Comparison of ENCODE assay signal across 8 cellular contexts in the genomic region with DNA sequence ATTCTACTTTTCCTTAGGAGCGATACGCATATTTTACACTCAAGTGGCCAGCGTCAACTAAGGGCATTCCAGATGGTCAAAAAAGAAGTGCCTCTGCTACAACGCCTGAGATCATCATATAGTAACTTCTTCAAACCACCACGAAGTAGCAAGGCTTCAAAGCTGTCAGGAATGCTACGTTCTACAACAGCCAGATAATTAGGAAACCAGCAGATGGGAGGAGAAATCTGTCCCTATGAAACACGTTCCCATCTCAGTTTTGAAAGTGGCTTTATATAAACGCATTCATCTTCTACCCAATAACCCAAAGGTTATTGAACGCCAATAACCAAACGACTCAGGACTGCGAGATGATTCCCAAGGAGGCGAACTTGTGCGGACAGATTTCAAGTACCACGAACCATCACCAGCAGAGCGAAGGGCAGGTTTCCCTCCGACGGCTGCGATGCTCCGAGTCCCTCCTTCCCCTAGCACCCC. TPM values are rescaled to one million over a fixed set of nuclear protein-coding genes. Genes with fewer than 3 reads are reported as not detected.
DNase-seq lines count a peak whose midpoint lies in the region; ATAC-seq and TF ChIP-seq lines count a peak whose summit lies in the region.

No MANE protein-coding gene starts in this region.

- H3K27ac ChIP-seq in brain microvascular endothelial cell (peak overlapping the region; percentile 88), right lobe of liver (peak overlapping the region in 1 of 3 donors; percentile 72), thyroid gland (peak overlapping the region; percentile 86 to 92 (median 90))

- DNase-seq in activated CD4-positive, alpha-beta T cell treated with anti-CD3 and anti-CD28 coated beads, Interleukin-2, amount 10 ng/mL, durations not matched to agents 24 days and 14 days: no peak
- no peak for DNase-seq in activated CD4-positive, alpha-beta T cell treated with anti-CD3 and anti-CD28 coated beads for 48 hours
- DNase-seq in M059J (ENCODE audit: low read depth): peak; percentile 46
- peak; percentile 23 for DNase-seq in brain microvascular endothelial cell
- no peak for DNase-seq in right lobe of liver
- no peak for DNase-seq in thyroid gland

- intact Hi-C loops in activated CD4-positive, alpha-beta T cell treated with anti-CD3 and anti-CD28 coated beads, Interleukin-2, amount 10 ng/mL, durations not matched to agents 24 days and 14 days (cut with micrococcal nuclease): no loop called here
- intact Hi-C loops in right lobe of liver (cut with DNase I): no loop called here
- intact Hi-C loops in thyroid gland (cut with DNase I): no loop called here

- H3K4me3 ChIP-seq in brain microvascular endothelial cell (ENCODE audit: low read depth, low read length) (peak overlapping the region; percentile 82), right lobe of liver (peak overlapping the region; percentile 73 to 91 (median 75)), thyroid gland (replicated peaks in 1 of 3) (peak overlapping the region; percentile 49 to 85 (median 80))

- in situ Hi-C loops in brain microvascular endothelial cell (cut with HindIII; ENCODE audit: low pct_ligation_motif_present, low sequenced_read_pairs): no loop called here

- H3K27me3 ChIP-seq in brain microvascular endothelial cell (replicated peaks) (no peaks in the 10 kb centered on the region), right lobe of liver (no peaks in the 10 kb centered on the region), thyroid gland (no peaks in the 10 kb centered on the region)

- WGBS in right lobe of liver (ENCODE audit: insufficient coverage, low coverage, low lambda C conversion rate, missing lambda C conversion rate): 22% methylated on average over 18 of the region's 19 CpGs
- 17 to 19% methylated on average over 11 to 19 of the region's 19 CpGs for WGBS in thyroid gland, 2 donors

- H3K9me3 ChIP-seq in right lobe of liver (no peaks in the 10 kb centered on the region), thyroid gland (no peaks in the 10 kb centered on the region)

- TF ChIP-seq CTCF in brain microvascular endothelial cell (IDR thresholded peaks at IDR 0.05; ENCODE audit: low read depth, low read length, missing control alignments) (no peak), right lobe of liver (IDR thresholded peaks at IDR 0.05) (no peak), thyroid gland (IDR thresholded peaks at IDR 0.05) (no peak)

- H3K4me3 Mint-ChIP-seq in activated CD4-positive, alpha-beta T cell treated with anti-CD3 and anti-CD28 coated beads, Interleukin-2, amount 10 ng/mL, durations not matched to agents 24 days and 14 days: peak overlapping the region; percentile 90

- no peaks in the 10 kb centered on the region for H3K9me3 Mint-ChIP-seq in activated CD4-positive, alpha-beta T cell treated with anti-CD3 and anti-CD28 coated beads, Interleukin-2, amount 10 ng/mL, durations not matched to agents 24 days and 14 days

- peaks cover 16% of the 10 kb centered on the region for H3K4me1 Mint-ChIP-seq in activated CD4-positive, alpha-beta T cell treated with anti-CD3 and anti-CD28 coated beads, Interleukin-2, amount 10 ng/mL, durations not matched to agents 24 days and 14 days

- H3K4me1 ChIP-seq in right lobe of liver (peaks cover 0 to 4% (median 2%) of the 10 kb centered on the region in 4 donors), thyroid gland (peaks cover 23 to 26% of the 10 kb centered on the region in 2 donors)

- H3K27me3 Mint-ChIP-seq in activated CD4-positive, alpha-beta T cell treated with anti-CD3 and anti-CD28 coated beads, Interleukin-2, amount 10 ng/mL, durations not matched to agents 24 days and 14 days: no peaks in the 10 kb centered on the region

- no peaks in the 10 kb centered on the region for H3K36me3 ChIP-seq in brain microvascular endothelial cell (replicated peaks)
- H3K36me3 ChIP-seq in right lobe of liver: no peaks in the 10 kb centered on the region
- no peaks in the 10 kb centered on the region for H3K36me3 ChIP-seq in thyroid gland

- ATAC-seq in right lobe of liver: no peak
- no peak for ATAC-seq in HG02970 (IDR thresholded peaks at IDR 0.05; ENCODE audit: low FRiP score, unreplicated experiment)
- ATAC-seq in GM19351 (IDR thresholded peaks at IDR 0.05; ENCODE audit: unreplicated experiment): no peak

- H3K27ac Mint-ChIP-seq in activated CD4-positive, alpha-beta T cell treated with anti-CD3 and anti-CD28 coated beads, Interleukin-2, amount 10 ng/mL, durations not matched to agents 24 days and 14 days: peak overlapping the region; percentile 66

- TF ChIP-seq POLR2A in right lobe of liver (IDR thresholded peaks at IDR 0.05) (no peak), thyroid gland (IDR thresholded peaks at IDR 0.05) (no peak)

- peaks cover 7% of the 10 kb centered on the region for H3K36me3 Mint-ChIP-seq in activated CD4-positive, alpha-beta T cell treated with anti-CD3 and anti-CD28 coated beads, Interleukin-2, amount 10 ng/mL, durations not matched to agents 24 days and 14 days (ENCODE audit: low read depth)

RNA-seq across cellular contexts. Expression of a gene that starts 1.2 kb away (rescaled TPM):
- total RNA-seq in activated CD4-positive, alpha-beta T cell treated with anti-CD3 and anti-CD28 coated beads, Interleukin-2, amount 10 ng/mL, durations not matched to agents 24 days and 14 days: 28.7 and 30.0 TPM in 2 replicates
- total RNA-seq in M059J (2014; rRNA removed; shearing (Covaris generic)): 99.0 and 130 TPM in 2 replicates
- total RNA-seq in right lobe of liver (10 to 100 TPM; 16.1 to 23.6 (median 18.7) TPM), thyroid gland (100 to 1,000 TPM; 103 to 212 (median 179) TPM)

RNA-seq across cellular contexts. Expression of a gene that starts 18.1 kb away (rescaled TPM):
- 43.0 and 43.2 TPM in 2 replicates for total RNA-seq in activated CD4-positive, alpha-beta T cell treated with anti-CD3 and anti-CD28 coated beads, Interleukin-2, amount 10 ng/mL, durations not matched to agents 24 days and 14 days
- 31.5 and 41.3 TPM in 2 replicates for total RNA-seq in M059J (2014; rRNA removed; shearing (Covaris generic))
- total RNA-seq in right lobe of liver (1 to 10 TPM in 2 of 6 experiments, under 1 TPM in 4; 0.37 to 3.5 (median 0.76) TPM), thyroid gland (1 to 10 TPM in 1 of 4 donors, under 1 TPM in 2, not detected in 1; 0.44 to 1.5 (median 0.89) TPM)

Comparison
In these comparisons a context has a peak if more than half of its experiments do, and no peak if none do; other contexts are left out.
1. DNase-seq: peak in M059J (single experiment) and brain microvascular endothelial cell (single experiment); none in activated CD4-positive, alpha-beta T cell treated with anti-CD3 and anti-CD28 coated beads, Interleukin-2, amount 10 ng/mL, durations not matched to agents 24 days and 14 days (single experiment), activated CD4-positive, alpha-beta T cell treated with anti-CD3 and anti-CD28 coated beads for 48 hours (single experiment), right lobe of liver (0 of 3) and thyroid gland (0 of 2).
2. Peak in every context shown above with its lines, with median percentiles within 50 percentile points of each other: H3K4me3 ChIP-seq.